In genomic region chr3:159749406-159749805, GRCh38 we compare ENCODE assay signal across 22 cellular contexts.
"Had no signal": no experiment of that assay in that cellular context is flagged by ENCODE, and none has a peak within 500 bp of the region (broad histone marks: within the 10 kb centered on the region; RNA-seq: fewer than 3 reads in every experiment).

No MANE protein-coding gene starts in this region.

- H3K27ac Mint-ChIP-seq: activated CD4-positive, alpha-beta memory T cell treated with anti-CD3 and anti-CD28 coated beads for 36 hours; activated naive CD8-positive, alpha-beta T cell treated with anti-CD3 and anti-CD28 coated beads for 36 hours; endodermal cell; immature natural killer cell; mesothelial cell of epicardium; naive thymus-derived CD8-positive, alpha-beta T cell; progenitor cell of endocrine pancreas; stimulated activated effector memory CD8-positive, alpha-beta T cell treated with anti-CD3 and anti-CD28 coated beads, Interleukin-12 subunit alpha, Interleukin-12 subunit beta, amount 100 ng/mL, for 72 hours; T-helper 17 cell had no signal

- H3K4me1 ChIP-seq: breast epithelium, vagina had no signal

- H3K27me3 Mint-ChIP-seq: activated naive CD8-positive, alpha-beta T cell treated with anti-CD3 and anti-CD28 coated beads for 36 hours; central memory CD8-positive, alpha-beta T cell; progenitor cell of endocrine pancreas; stimulated activated naive CD8-positive, alpha-beta T cell treated with anti-CD3 and anti-CD28 coated beads, Interleukin-15, amount 100 ng/mL, for 72 hours had no signal

- H3K9me3 Mint-ChIP-seq: activated CD4-positive, alpha-beta memory T cell treated with anti-CD3 and anti-CD28 coated beads for 36 hours had no signal

- H3K4me1 Mint-ChIP-seq: activated naive CD8-positive, alpha-beta T cell treated with anti-CD3 and anti-CD28 coated beads for 36 hours; central memory CD8-positive, alpha-beta T cell; endodermal cell; immature natural killer cell; naive thymus-derived CD8-positive, alpha-beta T cell; stimulated activated effector memory CD8-positive, alpha-beta T cell treated with anti-CD3 and anti-CD28 coated beads, Interleukin-12 subunit alpha, Interleukin-12 subunit beta, amount 100 ng/mL, for 72 hours; stimulated activated naive CD8-positive, alpha-beta T cell treated with anti-CD3 and anti-CD28 coated beads, Interleukin-15, amount 100 ng/mL, for 72 hours; T-helper 17 cell had no signal

- H3K36me3 ChIP-seq: breast epithelium, tibial artery, vagina had no signal

- H3K9me3 ChIP-seq: breast epithelium, tibial artery, vagina had no signal

- H3K4me3 ChIP-seq: breast epithelium, tibial artery, vagina had no signal

- FAIRE-seq: astrocyte, colon had no signal

- H3K27me3 ChIP-seq: breast epithelium, tibial artery, vagina had no signal

- H3K36me3 Mint-ChIP-seq: activated CD4-positive, alpha-beta memory T cell treated with anti-CD3 and anti-CD28 coated beads for 36 hours; activated naive CD8-positive, alpha-beta T cell treated with anti-CD3 and anti-CD28 coated beads for 36 hours; immature natural killer cell; naive thymus-derived CD8-positive, alpha-beta T cell; stimulated activated effector memory CD8-positive, alpha-beta T cell treated with anti-CD3 and anti-CD28 coated beads, Interleukin-12 subunit alpha, Interleukin-12 subunit beta, amount 100 ng/mL, for 72 hours had no signal

- H3K4me3 Mint-ChIP-seq: activated CD4-positive, alpha-beta memory T cell treated with anti-CD3 and anti-CD28 coated beads for 36 hours; activated naive CD8-positive, alpha-beta T cell treated with anti-CD3 and anti-CD28 coated beads for 36 hours; central memory CD8-positive, alpha-beta T cell; endodermal cell; immature natural killer cell; mesothelial cell of epicardium; naive thymus-derived CD8-positive, alpha-beta T cell; stimulated activated effector memory CD8-positive, alpha-beta T cell treated with anti-CD3 and anti-CD28 coated beads, Interleukin-12 subunit alpha, Interleukin-12 subunit beta, amount 100 ng/mL, for 72 hours; stimulated activated naive CD8-positive, alpha-beta T cell treated with anti-CD3 and anti-CD28 coated beads, Interleukin-15, amount 100 ng/mL, for 72 hours; T-helper 17 cell had no signal

- H3K27ac ChIP-seq: breast epithelium, epithelial cell of prostate, tibial artery, vagina had no signal

- DNase-seq: activated CD4-positive, alpha-beta memory T cell treated with anti-CD3 and anti-CD28 coated beads for 36 hours; activated CD4-positive, alpha-beta T cell treated with anti-CD3 and anti-CD28 coated beads for 48 hours; activated naive CD4-positive, alpha-beta T cell treated with Interleukin-2 at 50 U/mL for 16 hours; activated naive CD8-positive, alpha-beta T cell treated with anti-CD3 and anti-CD28 coated beads for 36 hours; activated T-cell treated with anti-CD3 and anti-CD28 coated beads, Interleukin-2, amount 50 U/mL, for 48 hours; endodermal cell; immature natural killer cell; naive thymus-derived CD8-positive, alpha-beta T cell; stimulated activated CD4-positive, alpha-beta T cell treated with anti-CD3 and anti-CD28 coated beads, Interleukin-12 subunit alpha, Interleukin-12 subunit beta, amount 100 ng/mL, for 4 hours; stimulated activated CD4-positive, alpha-beta T cell treated with anti-CD3 and anti-CD28 coated beads, Interleukin-1b, Interleukin-23, amount 100 ng/mL, for 48 hours; stimulated activated naive CD8-positive, alpha-beta T cell treated with anti-CD3 and anti-CD28 coated beads, Interleukin-15, amount 100 ng/mL, for 72 hours; T-helper 17 cell; tibial artery had no signal

- ATAC-seq: naive thymus-derived CD8-positive, alpha-beta T cell; stimulated activated effector memory CD8-positive, alpha-beta T cell treated with anti-CD3 and anti-CD28 coated beads, Interleukin-12 subunit alpha, Interleukin-12 subunit beta, amount 100 ng/mL, for 72 hours; stimulated activated naive CD8-positive, alpha-beta T cell treated with anti-CD3 and anti-CD28 coated beads, Interleukin-15, amount 100 ng/mL, for 72 hours; T-helper 17 cell had no signal
